Comparison of ENCODE assay signal across 1 cellular context in the genomic region with DNA sequence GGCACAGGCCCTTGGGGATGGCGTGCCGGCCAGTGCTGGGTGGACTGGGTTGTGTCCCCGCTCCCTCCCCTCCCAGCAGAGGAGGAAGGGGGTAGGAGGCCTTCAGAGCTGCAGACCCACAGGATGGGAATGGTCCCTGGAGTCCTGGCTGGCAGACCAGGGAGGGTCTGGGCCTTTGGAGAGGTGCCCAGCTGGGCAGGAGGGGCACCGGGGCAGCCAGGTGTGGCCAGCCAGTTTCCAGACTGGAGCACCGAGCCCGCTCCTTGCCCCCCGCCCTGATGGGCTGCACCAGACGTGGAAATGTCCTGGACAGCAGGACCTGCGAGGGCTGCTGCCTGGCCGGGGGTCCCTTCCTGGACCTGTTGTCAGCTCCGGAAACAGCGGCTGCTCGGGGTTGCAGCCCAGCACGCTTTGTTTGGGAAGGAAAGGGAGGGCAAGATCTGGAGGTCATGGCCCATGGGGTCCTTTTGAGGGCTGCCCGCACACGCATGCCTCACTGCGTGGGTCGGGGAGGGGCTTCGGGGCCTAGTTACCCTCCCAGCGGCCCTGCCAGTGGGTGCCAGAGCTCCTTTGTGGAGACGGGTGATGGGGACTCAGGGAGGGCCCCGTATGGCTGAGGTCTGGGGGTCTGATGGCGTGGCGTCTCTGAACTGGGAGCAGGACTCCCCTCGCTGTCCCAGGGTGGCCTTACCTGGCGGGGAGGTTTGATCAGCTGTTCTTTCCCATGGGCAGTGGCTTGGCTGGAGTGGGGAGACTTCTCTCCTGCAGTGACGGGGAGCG.
TF ChIP-seq lines count a peak whose summit lies in the region.

No MANE protein-coding gene starts in this region.

TF ChIP-seq in GM23338, 12 proteins besides CTCF, POLR2A, EP300 and RAD21:
- TF ChIP-seq, protein P1, sequence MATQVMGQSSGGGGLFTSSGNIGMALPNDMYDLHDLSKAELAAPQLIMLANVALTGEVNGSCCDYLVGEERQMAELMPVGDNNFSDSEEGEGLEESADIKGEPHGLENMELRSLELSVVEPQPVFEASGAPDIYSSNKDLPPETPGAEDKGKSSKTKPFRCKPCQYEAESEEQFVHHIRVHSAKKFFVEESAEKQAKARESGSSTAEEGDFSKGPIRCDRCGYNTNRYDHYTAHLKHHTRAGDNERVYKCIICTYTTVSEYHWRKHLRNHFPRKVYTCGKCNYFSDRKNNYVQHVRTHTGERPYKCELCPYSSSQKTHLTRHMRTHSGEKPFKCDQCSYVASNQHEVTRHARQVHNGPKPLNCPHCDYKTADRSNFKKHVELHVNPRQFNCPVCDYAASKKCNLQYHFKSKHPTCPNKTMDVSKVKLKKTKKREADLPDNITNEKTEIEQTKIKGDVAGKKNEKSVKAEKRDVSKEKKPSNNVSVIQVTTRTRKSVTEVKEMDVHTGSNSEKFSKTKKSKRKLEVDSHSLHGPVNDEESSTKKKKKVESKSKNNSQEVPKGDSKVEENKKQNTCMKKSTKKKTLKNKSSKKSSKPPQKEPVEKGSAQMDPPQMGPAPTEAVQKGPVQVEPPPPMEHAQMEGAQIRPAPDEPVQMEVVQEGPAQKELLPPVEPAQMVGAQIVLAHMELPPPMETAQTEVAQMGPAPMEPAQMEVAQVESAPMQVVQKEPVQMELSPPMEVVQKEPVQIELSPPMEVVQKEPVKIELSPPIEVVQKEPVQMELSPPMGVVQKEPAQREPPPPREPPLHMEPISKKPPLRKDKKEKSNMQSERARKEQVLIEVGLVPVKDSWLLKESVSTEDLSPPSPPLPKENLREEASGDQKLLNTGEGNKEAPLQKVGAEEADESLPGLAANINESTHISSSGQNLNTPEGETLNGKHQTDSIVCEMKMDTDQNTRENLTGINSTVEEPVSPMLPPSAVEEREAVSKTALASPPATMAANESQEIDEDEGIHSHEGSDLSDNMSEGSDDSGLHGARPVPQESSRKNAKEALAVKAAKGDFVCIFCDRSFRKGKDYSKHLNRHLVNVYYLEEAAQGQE (IDR thresholded peaks at IDR 0.05; ENCODE audit: unreplicated experiment): no peak
- TF ChIP-seq POLR2AphosphoS5 (IDR thresholded peaks at IDR 0.05; ENCODE audit: low read depth) (no peak), CREB1 (CRISPR knock-in tag; IDR thresholded peaks at IDR 0.05; ENCODE audit: low read depth) (no peak), EZH2 (IDR thresholded peaks at IDR 0.05; ENCODE audit: low read depth, unreplicated experiment) (no peak), JUNB (IDR thresholded peaks at IDR 0.05; ENCODE audit: unreplicated experiment) (no peak)
- TF ChIP-seq, protein P2, sequence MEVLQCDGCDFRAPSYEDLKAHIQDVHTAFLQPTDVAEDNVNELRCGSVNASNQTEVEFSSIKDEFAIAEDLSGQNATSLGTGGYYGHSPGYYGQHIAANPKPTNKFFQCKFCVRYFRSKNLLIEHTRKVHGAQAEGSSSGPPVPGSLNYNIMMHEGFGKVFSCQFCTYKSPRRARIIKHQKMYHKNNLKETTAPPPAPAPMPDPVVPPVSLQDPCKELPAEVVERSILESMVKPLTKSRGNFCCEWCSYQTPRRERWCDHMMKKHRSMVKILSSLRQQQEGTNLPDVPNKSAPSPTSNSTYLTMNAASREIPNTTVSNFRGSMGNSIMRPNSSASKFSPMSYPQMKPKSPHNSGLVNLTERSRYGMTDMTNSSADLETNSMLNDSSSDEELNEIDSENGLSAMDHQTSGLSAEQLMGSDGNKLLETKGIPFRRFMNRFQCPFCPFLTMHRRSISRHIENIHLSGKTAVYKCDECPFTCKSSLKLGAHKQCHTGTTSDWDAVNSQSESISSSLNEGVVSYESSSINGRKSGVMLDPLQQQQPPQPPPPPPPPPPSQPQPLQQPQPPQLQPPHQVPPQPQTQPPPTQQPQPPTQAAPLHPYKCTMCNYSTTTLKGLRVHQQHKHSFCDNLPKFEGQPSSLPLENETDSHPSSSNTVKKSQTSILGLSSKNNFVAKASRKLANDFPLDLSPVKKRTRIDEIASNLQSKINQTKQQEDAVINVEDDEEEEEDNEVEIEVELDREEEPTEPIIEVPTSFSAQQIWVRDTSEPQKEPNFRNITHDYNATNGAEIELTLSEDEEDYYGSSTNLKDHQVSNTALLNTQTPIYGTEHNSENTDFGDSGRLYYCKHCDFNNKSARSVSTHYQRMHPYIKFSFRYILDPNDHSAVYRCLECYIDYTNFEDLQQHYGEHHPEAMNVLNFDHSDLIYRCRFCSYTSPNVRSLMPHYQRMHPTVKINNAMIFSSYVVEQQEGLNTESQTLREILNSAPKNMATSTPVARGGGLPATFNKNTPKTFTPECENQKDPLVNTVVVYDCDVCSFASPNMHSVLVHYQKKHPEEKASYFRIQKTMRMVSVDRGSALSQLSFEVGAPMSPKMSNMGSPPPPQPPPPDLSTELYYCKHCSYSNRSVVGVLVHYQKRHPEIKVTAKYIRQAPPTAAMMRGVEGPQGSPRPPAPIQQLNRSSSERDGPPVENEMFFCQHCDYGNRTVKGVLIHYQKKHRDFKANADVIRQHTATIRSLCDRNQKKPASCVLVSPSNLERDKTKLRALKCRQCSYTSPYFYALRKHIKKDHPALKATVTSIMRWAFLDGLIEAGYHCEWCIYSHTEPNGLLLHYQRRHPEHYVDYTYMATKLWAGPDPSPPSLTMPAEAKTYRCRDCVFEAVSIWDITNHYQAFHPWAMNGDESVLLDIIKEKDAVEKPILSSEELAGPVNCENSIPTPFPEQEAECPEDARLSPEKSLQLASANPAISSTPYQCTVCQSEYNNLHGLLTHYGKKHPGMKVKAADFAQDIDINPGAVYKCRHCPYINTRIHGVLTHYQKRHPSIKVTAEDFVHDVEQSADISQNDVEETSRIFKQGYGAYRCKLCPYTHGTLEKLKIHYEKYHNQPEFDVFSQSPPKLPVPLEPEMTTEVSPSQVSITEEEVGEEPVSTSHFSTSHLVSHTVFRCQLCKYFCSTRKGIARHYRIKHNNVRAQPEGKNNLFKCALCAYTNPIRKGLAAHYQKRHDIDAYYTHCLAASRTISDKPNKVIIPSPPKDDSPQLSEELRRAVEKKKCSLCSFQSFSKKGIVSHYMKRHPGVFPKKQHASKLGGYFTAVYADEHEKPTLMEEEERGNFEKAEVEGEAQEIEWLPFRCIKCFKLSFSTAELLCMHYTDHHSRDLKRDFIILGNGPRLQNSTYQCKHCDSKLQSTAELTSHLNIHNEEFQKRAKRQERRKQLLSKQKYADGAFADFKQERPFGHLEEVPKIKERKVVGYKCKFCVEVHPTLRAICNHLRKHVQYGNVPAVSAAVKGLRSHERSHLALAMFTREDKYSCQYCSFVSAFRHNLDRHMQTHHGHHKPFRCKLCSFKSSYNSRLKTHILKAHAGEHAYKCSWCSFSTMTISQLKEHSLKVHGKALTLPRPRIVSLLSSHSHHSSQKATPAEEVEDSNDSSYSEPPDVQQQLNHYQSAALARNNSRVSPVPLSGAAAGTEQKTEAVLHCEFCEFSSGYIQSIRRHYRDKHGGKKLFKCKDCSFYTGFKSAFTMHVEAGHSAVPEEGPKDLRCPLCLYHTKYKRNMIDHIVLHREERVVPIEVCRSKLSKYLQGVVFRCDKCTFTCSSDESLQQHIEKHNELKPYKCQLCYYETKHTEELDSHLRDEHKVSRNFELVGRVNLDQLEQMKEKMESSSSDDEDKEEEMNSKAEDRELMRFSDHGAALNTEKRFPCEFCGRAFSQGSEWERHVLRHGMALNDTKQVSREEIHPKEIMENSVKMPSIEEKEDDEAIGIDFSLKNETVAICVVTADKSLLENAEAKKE (CRISPR knock-in tag; IDR thresholded peaks at IDR 0.05): no peak
